In genomic region chr16:80231888-80232287, GRCh38 we compare ENCODE assay signal across 8 cellular contexts.
DNase-seq lines count a peak whose midpoint lies in the region; ATAC-seq and TF ChIP-seq lines count a peak whose summit lies in the region.

No MANE protein-coding gene starts in this region.

- peak overlapping the region; percentile 76 for H2BK120ac ChIP-seq in IMR-90 (ENCODE audit: low read depth, low read length)

- ATAC-seq in GM21619 (IDR thresholded peaks at IDR 0.05; ENCODE audit: unreplicated experiment) (peak; percentile 93), IMR-90 (ENCODE audit: low read depth) (peak; percentile 88)

- H3K4me1 ChIP-seq in IMR-90 (ENCODE audit: control insufficient read depth, insufficient read depth, low read length) = peaks cover 14% of the 10 kb centered on the region

- H4K91ac ChIP-seq in IMR-90 (ENCODE audit: insufficient read depth, low read depth, low read length) = peak overlapping the region; percentile 75

- no peaks in the 10 kb centered on the region for H3K36me3 ChIP-seq in IMR-90 (ENCODE audit: control insufficient read depth, insufficient read depth, low read length)

- intact Hi-C loops in IMR-90 (cut with micrococcal nuclease) (no loop called here), dorsolateral prefrontal cortex (cut with DNase I) (no loop called here)

- no peaks in the 10 kb centered on the region for H3K27me3 ChIP-seq in IMR-90 (ENCODE audit: control insufficient read depth, insufficient read depth, low read length)
- peaks cover 0 to 4% (median 0%) of the 10 kb centered on the region in 45 donors for H3K27me3 ChIP-seq in dorsolateral prefrontal cortex

- dilution Hi-C loops in IMR-90 (cut with HindIII; ENCODE audit: low sequenced_read_pairs, unreplicated experiment) = no loop called here

- H3K56ac ChIP-seq in IMR-90 (ENCODE audit: extremely low read depth, insufficient read depth, low read length) = no peak overlapping the region

- CTCF ChIA-PET in IMR-90 (lab: Yijun Ruan, JAX) = interaction anchor here (0.6 to 1.0 kb wide), 2 partner anchors 9 to 13 kb away, joined by 3 to 5 read pairs; no protein-coding TSS in a partner anchor

- H4K20me1 ChIP-seq in IMR-90 (ENCODE audit: insufficient read depth, low read length) = no peaks in the 10 kb centered on the region

- TF ChIP-seq RAD21 in IMR-90 (IDR thresholded peaks at IDR 0.05; ENCODE audit: low read length) = no peak

- peak overlapping the region; percentile 84; the same call in 1 of the 2 replicates for H2BK20ac ChIP-seq in IMR-90 (ENCODE audit: low read depth, low read length)

- H2AFZ ChIP-seq in IMR-90 (replicated peaks; ENCODE audit: low read length, poor library complexity) = peak overlapping the region; percentile 5

- H3K9me3 ChIP-seq in IMR-90 (ENCODE audit: control insufficient read depth, insufficient read depth, low read length) = no peaks in the 10 kb centered on the region

- peak overlapping the region; percentile 66; the same call in 1 of the 2 replicates for H3K18ac ChIP-seq in IMR-90 (ENCODE audit: low read depth, low read length)

- peak overlapping the region; percentile 17; the same call in 2 of the 3 replicates for H2BK15ac ChIP-seq in IMR-90 (ENCODE audit: low read depth, low read length)

- no peak overlapping the region for H3K4me3 ChIP-seq in IMR-90 (ENCODE audit: insufficient read depth, low read depth, low read length)
- H3K4me3 ChIP-seq in dorsolateral prefrontal cortex = no peak overlapping the region

- TF ChIP-seq CTCF in GM13976 (IDR thresholded peaks at IDR 0.05; ENCODE audit: borderline replicate concordance, control extremely low read depth, extremely low read depth, insufficient read depth, missing control alignments) (no peak), IMR-90 (conservative IDR thresholded peaks at IDR 0.05; ENCODE audit: low read depth, low read length) (no peak), dorsolateral prefrontal cortex (IDR thresholded peaks at IDR 0.05 in 54 of 56, conservative IDR thresholded peaks at IDR 0.05 in 2 of 56; ENCODE audit: low read depth in 1 of 56, partially characterized antibody in 56 of 56) (no peak)

- peak overlapping the region; percentile 17 to 46; a peak in 3 of 4 replicates for H4K8ac ChIP-seq in IMR-90 (ENCODE audit: low read depth in 2 of 2, low read length in 2 of 2)

- DNase-seq in GM13976 (ENCODE audit: low spot score) (peak; percentile 23), IMR-90 (peak; percentile 94), kidney tubule cell (ENCODE audit: low spot score) (peak; percentile 94), SHP77 (lab: John Stamatoyannopoulos, UW) (no peak), dorsolateral prefrontal cortex (no peak), HuH-7 (ENCODE audit: low spot score) (no peak)
- no peak for DNase-seq in activated CD8-positive, alpha-beta memory T cell treated with anti-CD3 and anti-CD28 coated beads, Interleukin-2, amount 50 U/mL, for 4 hours

- H3K4ac ChIP-seq in IMR-90 (ENCODE audit: low read depth, low read length) = peak overlapping the region; percentile 79

- H2AK9ac ChIP-seq in IMR-90 (replicated peaks; ENCODE audit: low read depth, low read length, poor library complexity) = no peak overlapping the region

- H3K9me1 ChIP-seq in IMR-90 (ENCODE audit: insufficient read depth, low read length) = peaks cover 4% of the 10 kb centered on the region; the same call in 1 of the 2 replicates

- BruUV-seq in IMR-90 (replicated peaks; lab: Mats Ljungman, UMichigan) = no TSS peak

- peak overlapping the region; percentile 27; the same call in 1 of the 2 replicates for H4K5ac ChIP-seq in IMR-90 (ENCODE audit: low read depth, low read length)

- peak overlapping the region; percentile 70; the same call in 1 of the 2 replicates for H3K14ac ChIP-seq in IMR-90 (replicated peaks; ENCODE audit: low read depth, low read length)

- no peak overlapping the region for H2AK5ac ChIP-seq in IMR-90 (ENCODE audit: low read depth, low read length)

- H2BK5ac ChIP-seq in IMR-90 (ENCODE audit: low read depth, low read length, poor library complexity, severe bottlenecking) = peak overlapping the region; percentile 90

- peak overlapping the region; percentile 33; the same call in 1 of the 2 replicates for H3K4me2 ChIP-seq in IMR-90 (ENCODE audit: low read depth, low read length)

- POLR2A ChIA-PET in IMR-90 (lab: Charles Lee; ENCODE audit: unreplicated experiment) = interaction anchor here (1.2 kb wide), 1 partner anchor 15 kb away, joined by 3 read pairs; no protein-coding TSS in a partner anchor

- H3K9ac ChIP-seq in IMR-90 (ENCODE audit: low read depth, low read length) = no peak overlapping the region

- TF ChIP-seq POLR2A in IMR-90 (IDR thresholded peaks at IDR 0.05; ENCODE audit: low read depth, low read length) = no peak

- in situ Hi-C loops in GM13976 (cut with MboI; ENCODE audit: low sequenced_read_pairs, unreplicated experiment) = no loop called here
- in situ Hi-C loops in IMR-90 (cut with MboI; ENCODE audit: low sequenced_read_pairs) = no loop called here

- H3K23ac ChIP-seq in IMR-90 (ENCODE audit: low read depth, low read length) = peak overlapping the region; percentile 25; the same call in 1 of the 2 replicates

- WGBS in IMR-90 (ENCODE audit: extremely low coverage in 2 of 2, insufficient read length in 1 of 2), 2 experiments = no CpG with 5 or more reads among the region's 3 CpGs

- H3K27ac ChIP-seq in IMR-90 (ENCODE audit: insufficient read depth, low read length) (peak overlapping the region; percentile 53; the same call in 1 of the 2 replicates), dorsolateral prefrontal cortex (no peak overlapping the region)

- H3K79me1 ChIP-seq in IMR-90 (ENCODE audit: low read depth in 1 of 2, low read length in 2 of 2) = no peaks in the 10 kb centered on the region

TF ChIP-seq in IMR-90, 13 proteins besides CTCF, POLR2A, EP300 and RAD21:
- TF ChIP-seq MAZ (IDR thresholded peaks at IDR 0.05; ENCODE audit: borderline replicate concordance, low read depth, low read length) = no peak
- TF ChIP-seq NFE2L2 (IDR thresholded peaks at IDR 0.05; ENCODE audit: low read depth, low read length) = no peak
- no peak for TF ChIP-seq MAFK (IDR thresholded peaks at IDR 0.05; ENCODE audit: low read depth, low read length)
- TF ChIP-seq CHD1 (IDR thresholded peaks at IDR 0.05; ENCODE audit: low read depth, low read length) = no peak
- TF ChIP-seq USF2 (IDR thresholded peaks at IDR 0.05; ENCODE audit: low read depth, low read length) = no peak
- TF ChIP-seq RCOR1 (IDR thresholded peaks at IDR 0.05; ENCODE audit: insufficient replicate concordance, low read length) = peak; percentile 52
- peak; percentile 15; the same call in 1 of the 2 replicates for TF ChIP-seq SMC3 (IDR thresholded peaks at IDR 0.05; ENCODE audit: low read depth, low read length)
- no peak for TF ChIP-seq CEBPB (IDR thresholded peaks at IDR 0.05; ENCODE audit: low read depth, low read length)
- no peak for TF ChIP-seq RFX5 (IDR thresholded peaks at IDR 0.05; ENCODE audit: low read depth, low read length)
- 0 out of 2 replicates have a peak, but pooled peaks have one; percentile 23 for TF ChIP-seq BHLHE40 (IDR thresholded peaks at IDR 0.05; ENCODE audit: low read depth, low read length)
- no peak for TF ChIP-seq ELK1 (IDR thresholded peaks at IDR 0.05; ENCODE audit: borderline replicate concordance, low read depth, low read length)
- TF ChIP-seq FOS (IDR thresholded peaks at IDR 0.05; ENCODE audit: low read depth, low read length) = peak; percentile 78
- TF ChIP-seq MXI1 (IDR thresholded peaks at IDR 0.05; ENCODE audit: borderline replicate concordance, low read depth, low read length) = no peak
TF ChIP-seq in IMR-90: peak in this region for 4.

Comparison
In these comparisons a context has a peak if more than half of its experiments do, and no peak if none do; other contexts are left out.
1. DNase-seq: peak in GM13976 (single experiment), IMR-90 (single experiment) and kidney tubule cell (single experiment); none in SHP77 (0 of 2), dorsolateral prefrontal cortex (0 of 10), activated CD8-positive, alpha-beta memory T cell treated with anti-CD3 and anti-CD28 coated beads, Interleukin-2, amount 50 U/mL, for 4 hours (single experiment) and HuH-7 (single experiment).